18 cellular contexts compared by ENCODE assay signal in the genomic region with DNA sequence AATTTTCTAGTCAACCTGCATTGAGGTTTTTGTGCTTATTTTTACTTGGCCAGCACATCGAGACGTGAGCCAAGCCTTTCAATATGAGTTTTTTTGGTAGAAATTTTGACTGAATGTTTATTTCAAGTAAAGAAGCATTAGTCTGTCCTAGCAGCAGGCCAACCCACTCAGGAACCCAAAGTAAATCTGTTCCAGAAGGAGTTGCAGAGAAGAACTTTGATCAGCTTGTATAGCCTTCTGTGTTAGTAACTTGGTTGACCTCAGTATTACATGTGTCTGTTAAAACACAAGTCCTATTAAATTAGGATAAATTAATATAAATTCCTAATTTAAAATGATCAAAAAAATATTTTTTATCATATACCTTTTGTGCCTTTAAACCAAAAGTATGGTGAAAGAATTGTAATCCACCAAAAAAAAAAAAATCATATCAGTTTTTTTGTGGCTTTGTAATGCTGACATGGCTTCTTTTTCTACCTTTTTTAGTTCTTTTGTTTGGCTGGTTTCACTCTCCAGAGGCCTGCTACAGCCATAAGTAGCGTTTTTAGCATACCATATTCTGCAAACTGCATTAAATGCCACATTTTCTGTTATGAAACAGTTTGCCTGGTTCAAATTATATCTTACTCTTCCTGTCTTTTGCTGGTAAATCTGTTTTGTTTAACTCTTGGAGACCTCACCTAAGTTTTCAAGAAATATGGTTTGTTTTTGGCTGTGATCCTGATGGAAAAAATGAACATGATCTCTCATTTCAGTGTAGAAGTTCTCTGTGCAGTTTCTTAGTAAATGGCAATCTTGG. TPM values are rescaled to one million over a fixed set of nuclear protein-coding genes. Genes with fewer than 3 reads are reported as not detected.
DNase-seq lines count a peak whose midpoint lies in the region; ATAC-seq and TF ChIP-seq lines count a peak whose summit lies in the region.
"Had no signal": no experiment of that assay in that cellular context is flagged by ENCODE, and none has a peak within 500 bp of the region (broad histone marks: within the 10 kb centered on the region; RNA-seq: fewer than 3 reads in every experiment).

No MANE protein-coding gene starts in this region.

- H3K27me3 ChIP-seq in MM.1S (replicated peaks; ENCODE audit: insufficient read depth, low read length), result no peaks in the 10 kb centered on the region
- no peaks in the 10 kb centered on the region for H3K27me3 ChIP-seq in ascending aorta
- H3K27me3 ChIP-seq in upper lobe of left lung, result no peaks in the 10 kb centered on the region
- H3K27me3 ChIP-seq: BLaER1, breast epithelium, dorsolateral prefrontal cortex, SJCRH30 had no signal

- ATAC-seq in memory B cell (ENCODE audit: low read depth) (no peak), upper lobe of left lung (ENCODE audit: low FRiP score in 2 of 2) (no peak), HG03097 (IDR thresholded peaks at IDR 0.05; ENCODE audit: low FRiP score, unreplicated experiment) (no peak), GM19395 (IDR thresholded peaks at IDR 0.05; ENCODE audit: unreplicated experiment) (no peak)
- ATAC-seq: activated CD4-positive, CD25-positive, alpha-beta regulatory T cell treated with anti-CD3 and anti-CD28 coated beads, Interleukin-2, amount 50 U/mL, for 24 hours had no signal

- no peak for TF ChIP-seq CTCF in AG10803 (conservative IDR thresholded peaks at IDR 0.05; ENCODE audit: low read length)
- no peak for TF ChIP-seq CTCF in MM.1S (IDR thresholded peaks at IDR 0.05; ENCODE audit: low read length)
- TF ChIP-seq CTCF in ascending aorta (IDR thresholded peaks at IDR 0.05), result no peak
- no peak for TF ChIP-seq CTCF in upper lobe of left lung (IDR thresholded peaks at IDR 0.05)

- H3K36me3 Mint-ChIP-seq in memory B cell, result peaks cover 45% of the 10 kb centered on the region

- H2AFZ ChIP-seq in MM.1S (ENCODE audit: low read length), result no peak overlapping the region

- 78 to 88% methylated on average over 3 of the region's 3 CpGs for WGBS in upper lobe of left lung, 2 donors

- no peaks in the 10 kb centered on the region for H3K9me2 ChIP-seq in MM.1S (replicated peaks; ENCODE audit: insufficient read depth, low read length)

- H3K4me3 ChIP-seq in AG10803 (ENCODE audit: low read length), result no peak overlapping the region
- H3K4me3 ChIP-seq in MM.1S (ENCODE audit: low read length), result peak overlapping the region; percentile 32
- H3K4me3 ChIP-seq in ascending aorta, result no peak overlapping the region
- H3K4me3 ChIP-seq in upper lobe of left lung, result no peak overlapping the region
- H3K4me3 ChIP-seq: BLaER1, breast epithelium, dorsolateral prefrontal cortex, SJCRH30 had no signal

- peak overlapping the region; percentile 86 for H3K27ac ChIP-seq in MM.1S (ENCODE audit: low read length)
- peak overlapping the region; percentile 15 to 28 for H3K27ac ChIP-seq in ascending aorta
- H3K27ac ChIP-seq in upper lobe of left lung, result no peak overlapping the region
- H3K27ac ChIP-seq: BLaER1, dorsolateral prefrontal cortex, epithelial cell of prostate, SJCRH30 had no signal

- H3K9me3 ChIP-seq in MM.1S (replicated peaks; ENCODE audit: insufficient read depth, low read length) (no peaks in the 10 kb centered on the region), ascending aorta (no peaks in the 10 kb centered on the region), upper lobe of left lung (no peaks in the 10 kb centered on the region)
- H3K9me3 ChIP-seq: breast epithelium had no signal

- H3K27me3 Mint-ChIP-seq in memory B cell, result no peaks in the 10 kb centered on the region

- peaks cover 11% of the 10 kb centered on the region; the same call in 1 of the 2 replicates for H3K36me3 ChIP-seq in MM.1S (replicated peaks; ENCODE audit: insufficient read depth, low read length)
- peaks cover 24 to 30% of the 10 kb centered on the region in 2 donors for H3K36me3 ChIP-seq in ascending aorta
- peaks cover 0 to 23% (median 4%) of the 10 kb centered on the region in 4 donors for H3K36me3 ChIP-seq in upper lobe of left lung

- no peak for TF ChIP-seq EP300 in upper lobe of left lung (IDR thresholded peaks at IDR 0.05)

- peaks cover 79% of the 10 kb centered on the region for H3K4me1 ChIP-seq in MM.1S (ENCODE audit: low read length)
- peaks cover 0 to 6% of the 10 kb centered on the region in 2 donors for H3K4me1 ChIP-seq in ascending aorta
- H3K4me1 ChIP-seq in upper lobe of left lung, result peaks cover 0 to 3% (median 0%) of the 10 kb centered on the region in 4 donors
- H3K4me1 ChIP-seq: BLaER1, SJCRH30 had no signal

- TF ChIP-seq POLR2A in upper lobe of left lung (IDR thresholded peaks at IDR 0.05), result no peak

- H3K9ac ChIP-seq in MM.1S (ENCODE audit: low read length), result peak overlapping the region; percentile 57
- H3K9ac ChIP-seq: BLaER1 had no signal

- DNase-seq in AG10803 (ENCODE audit: low read depth) (peak; percentile 64), MM.1S (peak; percentile 93), ascending aorta (ENCODE audit: low spot score in 2 of 2) (no peak), memory B cell (ENCODE audit: low spot score in 2 of 2) (no peak), upper lobe of left lung (no peak)
- DNase-seq: activated naive CD4-positive, alpha-beta T cell treated with anti-CD3 and anti-CD28 coated beads for 36 hours; dorsolateral prefrontal cortex; glutamatergic neuron; NCI-H1105; NCI-H526 treated with DMSO at 0.1 percent for 48 hours; SJCRH30; T-helper 9 cell had no signal

- H3F3A ChIP-seq in MM.1S (ENCODE audit: insufficient read depth, low read length), result peaks cover 65% of the 10 kb centered on the region

- peaks cover 40% of the 10 kb centered on the region for H3K79me2 ChIP-seq in MM.1S (ENCODE audit: low read length)

- peaks cover 7% of the 10 kb centered on the region for H3K4me1 Mint-ChIP-seq in memory B cell

- intact Hi-C loops in ascending aorta (cut with DNase I), result no loop called here

- H3K4me3 Mint-ChIP-seq in memory B cell, result no peak overlapping the region
- H3K4me3 Mint-ChIP-seq: activated naive CD4-positive, alpha-beta T cell treated with anti-CD3 and anti-CD28 coated beads for 36 hours had no signal

- H3K4me2 ChIP-seq in MM.1S (ENCODE audit: low read depth, low read length), result peak overlapping the region; percentile 83
- H3K4me2 ChIP-seq: BLaER1 had no signal

- H3K27ac Mint-ChIP-seq in memory B cell, result peak overlapping the region; percentile 56
- H3K27ac Mint-ChIP-seq: activated naive CD4-positive, alpha-beta T cell treated with anti-CD3 and anti-CD28 coated beads for 36 hours had no signal

- H4K20me1 ChIP-seq in MM.1S (ENCODE audit: insufficient read depth, low read length), result no peaks in the 10 kb centered on the region
- H4K20me1 ChIP-seq: BLaER1 had no signal

- peaks cover 2% of the 10 kb centered on the region for H3K9me3 Mint-ChIP-seq in memory B cell

RNA-seq across cellular contexts. Expression of a gene that starts 39.5 kb away (rescaled TPM):
- total RNA-seq in ascending aorta, result 12.3 TPM
- total RNA-seq in upper lobe of left lung, result 10 to 100 TPM; 14.2 to 36.7 (median 27.0) TPM

RNA-seq across cellular contexts. Expression of a gene that starts 56.0 kb away (rescaled TPM):
- total RNA-seq in ascending aorta (21.0 TPM), upper lobe of left lung (10 to 100 TPM in 5 of 6 donors, 1 to 10 TPM in 1; 4.6 to 29.0 (median 15.9) TPM)

Comparison
In these comparisons a context has a peak if more than half of its experiments do, and no peak if none do; other contexts are left out.
1. DNase-seq: peak in AG10803 (single experiment) and MM.1S (single experiment); none in ascending aorta (0 of 2), memory B cell (0 of 2) and upper lobe of left lung (0 of 2).
2. H3K27ac ChIP-seq: peak in MM.1S (single experiment) and ascending aorta (2 of 2); none in upper lobe of left lung (0 of 4).